ENCODE assay signal across 11 cellular contexts in genomic region chr6:144310761-144311160, GRCh38. TPM values are rescaled to one million over a fixed set of nuclear protein-coding genes. Genes with fewer than 3 reads are reported as not detected.
DNase-seq lines count a peak whose midpoint lies in the region; ATAC-seq and TF ChIP-seq lines count a peak whose summit lies in the region.
"Had no signal": no experiment of that assay in that cellular context is flagged by ENCODE, and none has a peak within 500 bp of the region (broad histone marks: within the 10 kb centered on the region; RNA-seq: fewer than 3 reads in every experiment).

No MANE protein-coding gene starts in this region.

- WGBS in stomach, 5 donors = 69 to 86% (median 83%) methylated on average over 5 of the region's 5 CpGs

- H3K9me3 ChIP-seq in CD4-positive, CD25-positive, alpha-beta regulatory T cell (ENCODE audit: control insufficient read depth in 2 of 2, low read length in 2 of 2) = no peaks in the 10 kb centered on the region
- no peaks in the 10 kb centered on the region for H3K9me3 ChIP-seq in stomach
- H3K9me3 ChIP-seq: BE2C had no signal

- no peak for TF ChIP-seq EP300 in stomach (IDR thresholded peaks at IDR 0.05)

- H3K27me3 Mint-ChIP-seq in CD4-positive, CD25-positive, alpha-beta regulatory T cell = no peaks in the 10 kb centered on the region
- no peaks in the 10 kb centered on the region for H3K27me3 Mint-ChIP-seq in activated naive CD8-positive, alpha-beta T cell treated with anti-CD3 and anti-CD28 coated beads for 36 hours

- intact Hi-C loops in stomach (cut with DNase I; ENCODE audit: low total_unique reads) = no loop called here

- DNase-seq in CD4-positive, CD25-positive, alpha-beta regulatory T cell = peak in 1 of 3 donors; percentile 57
- peak; percentile 24 for DNase-seq in activated naive CD8-positive, alpha-beta T cell treated with anti-CD3 and anti-CD28 coated beads for 36 hours
- no peak for DNase-seq in inferior parietal cortex (ENCODE audit: extremely low spot score)
- DNase-seq in stomach = no peak
- DNase-seq in LoVo (ENCODE audit: low spot score) = no peak
- DNase-seq: BE2C, hippocampal formation, NCI-H1048 had no signal

- no peak for TF ChIP-seq CTCF in stomach (IDR thresholded peaks at IDR 0.05)

- no peaks in the 10 kb centered on the region for H3K27me3 ChIP-seq in CD4-positive, CD25-positive, alpha-beta regulatory T cell (ENCODE audit: control insufficient read depth, insufficient read depth, low read length)
- no peaks in the 10 kb centered on the region for H3K27me3 ChIP-seq in stomach

- H3K36me3 ChIP-seq in CD4-positive, CD25-positive, alpha-beta regulatory T cell (ENCODE audit: control insufficient read depth, insufficient read depth, low read length) = no peaks in the 10 kb centered on the region
- peaks cover 12 to 25% (median 18%) of the 10 kb centered on the region in 4 donors for H3K36me3 ChIP-seq in stomach
- H3K36me3 ChIP-seq: BE2C had no signal

- peak overlapping the region; percentile 87 for H3K4me3 ChIP-seq in CD4-positive, CD25-positive, alpha-beta regulatory T cell (ENCODE audit: low read depth, low read length)
- no peak overlapping the region for H3K4me3 ChIP-seq in stomach

- H3K4me3 Mint-ChIP-seq in CD4-positive, CD25-positive, alpha-beta regulatory T cell = peak overlapping the region; percentile 46 to 85 (median 76)
- H3K4me3 Mint-ChIP-seq in activated naive CD8-positive, alpha-beta T cell treated with anti-CD3 and anti-CD28 coated beads for 36 hours = no peak overlapping the region

- no peaks in the 10 kb centered on the region for H3K9me3 Mint-ChIP-seq in CD4-positive, CD25-positive, alpha-beta regulatory T cell
- no peaks in the 10 kb centered on the region for H3K9me3 Mint-ChIP-seq in activated naive CD8-positive, alpha-beta T cell treated with anti-CD3 and anti-CD28 coated beads for 36 hours

- peaks cover 9 to 26% (median 16%) of the 10 kb centered on the region in 4 donors for H3K4me1 Mint-ChIP-seq in CD4-positive, CD25-positive, alpha-beta regulatory T cell
- peaks cover 18% of the 10 kb centered on the region for H3K4me1 Mint-ChIP-seq in activated naive CD8-positive, alpha-beta T cell treated with anti-CD3 and anti-CD28 coated beads for 36 hours

- ATAC-seq in CD4-positive, CD25-positive, alpha-beta regulatory T cell (ENCODE audit: low read depth in 2 of 2) = peak in 1 of 2 donors; percentile 46
- ATAC-seq in GM18502 (IDR thresholded peaks at IDR 0.05; ENCODE audit: poor library complexity, unreplicated experiment) = peak; percentile 41
- ATAC-seq in HG03175 (IDR thresholded peaks at IDR 0.05; ENCODE audit: unreplicated experiment) = peak; percentile 51
- ATAC-seq in HG03159 (IDR thresholded peaks at IDR 0.05; ENCODE audit: unreplicated experiment) = no peak

- peak overlapping the region in 1 of 3 donors; percentile 7 for H3K27ac Mint-ChIP-seq in CD4-positive, CD25-positive, alpha-beta regulatory T cell
- H3K27ac Mint-ChIP-seq in activated naive CD8-positive, alpha-beta T cell treated with anti-CD3 and anti-CD28 coated beads for 36 hours = no peak overlapping the region

- H3K4me1 ChIP-seq in CD4-positive, CD25-positive, alpha-beta regulatory T cell (ENCODE audit: control insufficient read depth, insufficient read depth, low read length, poor library complexity, severe bottlenecking) = peaks cover 16% of the 10 kb centered on the region
- H3K4me1 ChIP-seq in stomach = peaks cover 26 to 40% (median 29%) of the 10 kb centered on the region in 4 donors
- H3K4me1 ChIP-seq: BE2C had no signal

- no peak for TF ChIP-seq POLR2A in stomach (IDR thresholded peaks at IDR 0.05)

- H3K27ac ChIP-seq in CD4-positive, CD25-positive, alpha-beta regulatory T cell (ENCODE audit: insufficient read depth, low read length, poor library complexity, severe bottlenecking) = no peak overlapping the region
- H3K27ac ChIP-seq in stomach = no peak overlapping the region

- no peaks in the 10 kb centered on the region for H3K36me3 Mint-ChIP-seq in CD4-positive, CD25-positive, alpha-beta regulatory T cell
- no peaks in the 10 kb centered on the region for H3K36me3 Mint-ChIP-seq in activated naive CD8-positive, alpha-beta T cell treated with anti-CD3 and anti-CD28 coated beads for 36 hours

RNA-seq across cellular contexts. Expression of gene UTRN, which starts 25.6 kb away (rescaled TPM):
- 297 TPM for total RNA-seq in CD4-positive, CD25-positive, alpha-beta regulatory T cell
- 10 to 100 TPM; 34.9 to 44.4 (median 37.0) TPM for polyA plus RNA-seq in CD4-positive, CD25-positive, alpha-beta regulatory T cell
- 10 to 100 TPM; 35.8 to 41.6 TPM for total RNA-seq in activated naive CD8-positive, alpha-beta T cell treated with anti-CD3 and anti-CD28 coated beads for 36 hours
- 100 to 1,000 TPM in 4 of 5 donors, 10 to 100 TPM in 1; 60.3 to 218 (median 190) TPM for total RNA-seq in stomach
- polyA plus RNA-seq in stomach = 10 to 100 TPM in 2 of 3 donors, 1 to 10 TPM in 1; 5.4 to 16.0 (median 12.0) TPM
